8 cellular contexts compared by ENCODE assay signal in genomic region chr1:8031176-8031785, GRCh38. TPM values are rescaled to one million over a fixed set of nuclear protein-coding genes. Genes with fewer than 3 reads are reported as not detected.
A peak's percentile ranks its signal among the peaks of the same experiment; 100 is the strongest.
DNase-seq lines count a peak whose midpoint lies in the region; ATAC-seq and TF ChIP-seq lines count a peak whose summit lies in the region.

No MANE protein-coding gene starts in this region.

- DNase-seq in GM23338 (ENCODE audit: low spot score): peak; percentile 49
- no peak for DNase-seq in RWPE2 (ENCODE audit: low spot score)
- peak; percentile 76 for DNase-seq in fibroblast of mammary gland (ENCODE audit: low read depth)
- DNase-seq in thoracic aorta (ENCODE audit: low spot score): no peak
- no peak for DNase-seq in activated T-cell treated with anti-CD3 and anti-CD28 coated beads, Interleukin-2, amount 50 U/mL, for 72 hours
- DNase-seq in MG63: no peak

- H3K27me3 ChIP-seq in GM23338 (ENCODE audit: insufficient read depth) (no peaks in the 10 kb centered on the region), RWPE2 (ENCODE audit: insufficient read depth, poor library complexity, severe bottlenecking) (no peaks in the 10 kb centered on the region), thoracic aorta (replicated peaks; ENCODE audit: insufficient read depth) (no peaks in the 10 kb centered on the region), MG63 (no peaks in the 10 kb centered on the region)

- H3K27ac ChIP-seq in C4-2B (no peak overlapping the region), GM23338 (ENCODE audit: low read depth) (no peak overlapping the region), RWPE2 (ENCODE audit: poor library complexity, severe bottlenecking) (peak overlapping the region; percentile 24), thoracic aorta (no peak overlapping the region)

- H3K9me3 ChIP-seq in RWPE2 (ENCODE audit: severe bottlenecking) (no peaks in the 10 kb centered on the region), thoracic aorta (no peaks in the 10 kb centered on the region), MG63 (no peaks in the 10 kb centered on the region)

- H3K79me2 ChIP-seq in GM23338 (replicated peaks; ENCODE audit: insufficient read depth): no peaks in the 10 kb centered on the region

- no peak overlapping the region for H3K4me3 ChIP-seq in GM23338
- H3K4me3 ChIP-seq in RWPE2 (ENCODE audit: severe bottlenecking): no peak overlapping the region
- no peak overlapping the region for H3K4me3 ChIP-seq in fibroblast of mammary gland (ENCODE audit: control insufficient read depth, low read depth, low read length)
- no peak overlapping the region for H3K4me3 ChIP-seq in thoracic aorta
- H3K4me3 ChIP-seq in MG63: no peak overlapping the region

- H3K36me3 ChIP-seq in GM23338 (ENCODE audit: insufficient read depth) (no peaks in the 10 kb centered on the region), RWPE2 (ENCODE audit: low read depth) (no peaks in the 10 kb centered on the region), thoracic aorta (no peaks in the 10 kb centered on the region), MG63 (no peaks in the 10 kb centered on the region)

- H2AFZ ChIP-seq in GM23338: no peak overlapping the region

- H3K9me3 Mint-ChIP-seq in GM23338: no peaks in the 10 kb centered on the region; the same call in 2 of the 3 replicates
- H3K9me3 Mint-ChIP-seq in activated T-cell treated with anti-CD3 and anti-CD28 coated beads, Interleukin-2, amount 50 U/mL, for 72 hours: peaks cover 0 to 3% of the 10 kb centered on the region in 2 donors

- H3K4me2 ChIP-seq in GM23338: no peak overlapping the region

- no peak for ATAC-seq in GM23338
- ATAC-seq in RWPE2 (ENCODE audit: low read depth): no peak
- no peak for ATAC-seq in thoracic aorta (ENCODE audit: insufficient number of reproducible peaks, low FRiP score, low read depth)
- no peak for ATAC-seq in activated T-cell treated with anti-CD3 and anti-CD28 coated beads, Interleukin-2, amount 50 U/mL, for 72 hours (replicated peaks in 1 of 2)
- ATAC-seq in GM19023 (IDR thresholded peaks at IDR 0.05; ENCODE audit: unreplicated experiment): no peak

- H3K4me1 ChIP-seq in GM23338 (ENCODE audit: insufficient read depth) (peaks cover 28% of the 10 kb centered on the region), RWPE2 (ENCODE audit: insufficient read depth, poor library complexity, severe bottlenecking) (peaks cover 26% of the 10 kb centered on the region), thoracic aorta (ENCODE audit: control insufficient read depth in 1 of 2, low read depth in 2 of 2) (peaks cover 3 to 29% of the 10 kb centered on the region in 2 donors)

- no peak overlapping the region for H3K4me3 Mint-ChIP-seq in GM23338
- no peak overlapping the region for H3K4me3 Mint-ChIP-seq in activated T-cell treated with anti-CD3 and anti-CD28 coated beads, Interleukin-2, amount 50 U/mL, for 72 hours

- no peaks in the 10 kb centered on the region; the same call in 1 of the 2 replicates for H3F3A ChIP-seq in GM23338 (replicated peaks; ENCODE audit: low read depth)

- H4K20me1 ChIP-seq in GM23338 (replicated peaks; ENCODE audit: insufficient read depth): no peaks in the 10 kb centered on the region

- H3K27ac Mint-ChIP-seq in GM23338: no peak overlapping the region
- H3K27ac Mint-ChIP-seq in activated T-cell treated with anti-CD3 and anti-CD28 coated beads, Interleukin-2, amount 50 U/mL, for 72 hours: no peak overlapping the region

- H3K9me2 ChIP-seq in GM23338 (ENCODE audit: insufficient read depth): no peaks in the 10 kb centered on the region

- TF ChIP-seq CTCF in C4-2B (conservative IDR thresholded peaks at IDR 0.05) (peak; percentile 90), GM23338 (conservative IDR thresholded peaks at IDR 0.05; ENCODE audit: low read depth in 2 of 2) (peak in 1 of 2 experiments; percentile 80), RWPE2 (IDR thresholded peaks at IDR 0.05; ENCODE audit: poor library complexity, severe bottlenecking) (peak; percentile 95), fibroblast of mammary gland (conservative IDR thresholded peaks at IDR 0.05; ENCODE audit: control insufficient read depth, insufficient read depth, low read depth, low read length) (peak; percentile 58), thoracic aorta (IDR thresholded peaks at IDR 0.05) (peak; percentile 75)

- H3K4me1 Mint-ChIP-seq in GM23338: peaks cover 21% of the 10 kb centered on the region
- peaks cover 5% of the 10 kb centered on the region for H3K4me1 Mint-ChIP-seq in activated T-cell treated with anti-CD3 and anti-CD28 coated beads, Interleukin-2, amount 50 U/mL, for 72 hours (ENCODE audit: low read depth)

- peaks cover 12% of the 10 kb centered on the region for H3K27me3 Mint-ChIP-seq in GM23338 (ENCODE audit: insufficient read depth, low read depth, poor library complexity)
- peaks cover 33% of the 10 kb centered on the region for H3K27me3 Mint-ChIP-seq in activated T-cell treated with anti-CD3 and anti-CD28 coated beads, Interleukin-2, amount 50 U/mL, for 72 hours (ENCODE audit: low read depth)

- no peaks in the 10 kb centered on the region for H3K36me3 Mint-ChIP-seq in GM23338 (ENCODE audit: low read depth)
- peaks cover 0 to 4% of the 10 kb centered on the region in 2 donors for H3K36me3 Mint-ChIP-seq in activated T-cell treated with anti-CD3 and anti-CD28 coated beads, Interleukin-2, amount 50 U/mL, for 72 hours (ENCODE audit: insufficient read depth in 2 of 2)

TF ChIP-seq in GM23338, 12 proteins besides CTCF, POLR2A, EP300 and RAD21 (continues in another document):
- TF ChIP-seq STAT1 (IDR thresholded peaks at IDR 0.05; ENCODE audit: unreplicated experiment) (no peak), CREB1 (CRISPR knock-in tag; IDR thresholded peaks at IDR 0.05; ENCODE audit: low read depth) (no peak), ZNF114 (CRISPR knock-in tag; IDR thresholded peaks at IDR 0.05) (no peak)
- TF ChIP-seq, protein P1, sequence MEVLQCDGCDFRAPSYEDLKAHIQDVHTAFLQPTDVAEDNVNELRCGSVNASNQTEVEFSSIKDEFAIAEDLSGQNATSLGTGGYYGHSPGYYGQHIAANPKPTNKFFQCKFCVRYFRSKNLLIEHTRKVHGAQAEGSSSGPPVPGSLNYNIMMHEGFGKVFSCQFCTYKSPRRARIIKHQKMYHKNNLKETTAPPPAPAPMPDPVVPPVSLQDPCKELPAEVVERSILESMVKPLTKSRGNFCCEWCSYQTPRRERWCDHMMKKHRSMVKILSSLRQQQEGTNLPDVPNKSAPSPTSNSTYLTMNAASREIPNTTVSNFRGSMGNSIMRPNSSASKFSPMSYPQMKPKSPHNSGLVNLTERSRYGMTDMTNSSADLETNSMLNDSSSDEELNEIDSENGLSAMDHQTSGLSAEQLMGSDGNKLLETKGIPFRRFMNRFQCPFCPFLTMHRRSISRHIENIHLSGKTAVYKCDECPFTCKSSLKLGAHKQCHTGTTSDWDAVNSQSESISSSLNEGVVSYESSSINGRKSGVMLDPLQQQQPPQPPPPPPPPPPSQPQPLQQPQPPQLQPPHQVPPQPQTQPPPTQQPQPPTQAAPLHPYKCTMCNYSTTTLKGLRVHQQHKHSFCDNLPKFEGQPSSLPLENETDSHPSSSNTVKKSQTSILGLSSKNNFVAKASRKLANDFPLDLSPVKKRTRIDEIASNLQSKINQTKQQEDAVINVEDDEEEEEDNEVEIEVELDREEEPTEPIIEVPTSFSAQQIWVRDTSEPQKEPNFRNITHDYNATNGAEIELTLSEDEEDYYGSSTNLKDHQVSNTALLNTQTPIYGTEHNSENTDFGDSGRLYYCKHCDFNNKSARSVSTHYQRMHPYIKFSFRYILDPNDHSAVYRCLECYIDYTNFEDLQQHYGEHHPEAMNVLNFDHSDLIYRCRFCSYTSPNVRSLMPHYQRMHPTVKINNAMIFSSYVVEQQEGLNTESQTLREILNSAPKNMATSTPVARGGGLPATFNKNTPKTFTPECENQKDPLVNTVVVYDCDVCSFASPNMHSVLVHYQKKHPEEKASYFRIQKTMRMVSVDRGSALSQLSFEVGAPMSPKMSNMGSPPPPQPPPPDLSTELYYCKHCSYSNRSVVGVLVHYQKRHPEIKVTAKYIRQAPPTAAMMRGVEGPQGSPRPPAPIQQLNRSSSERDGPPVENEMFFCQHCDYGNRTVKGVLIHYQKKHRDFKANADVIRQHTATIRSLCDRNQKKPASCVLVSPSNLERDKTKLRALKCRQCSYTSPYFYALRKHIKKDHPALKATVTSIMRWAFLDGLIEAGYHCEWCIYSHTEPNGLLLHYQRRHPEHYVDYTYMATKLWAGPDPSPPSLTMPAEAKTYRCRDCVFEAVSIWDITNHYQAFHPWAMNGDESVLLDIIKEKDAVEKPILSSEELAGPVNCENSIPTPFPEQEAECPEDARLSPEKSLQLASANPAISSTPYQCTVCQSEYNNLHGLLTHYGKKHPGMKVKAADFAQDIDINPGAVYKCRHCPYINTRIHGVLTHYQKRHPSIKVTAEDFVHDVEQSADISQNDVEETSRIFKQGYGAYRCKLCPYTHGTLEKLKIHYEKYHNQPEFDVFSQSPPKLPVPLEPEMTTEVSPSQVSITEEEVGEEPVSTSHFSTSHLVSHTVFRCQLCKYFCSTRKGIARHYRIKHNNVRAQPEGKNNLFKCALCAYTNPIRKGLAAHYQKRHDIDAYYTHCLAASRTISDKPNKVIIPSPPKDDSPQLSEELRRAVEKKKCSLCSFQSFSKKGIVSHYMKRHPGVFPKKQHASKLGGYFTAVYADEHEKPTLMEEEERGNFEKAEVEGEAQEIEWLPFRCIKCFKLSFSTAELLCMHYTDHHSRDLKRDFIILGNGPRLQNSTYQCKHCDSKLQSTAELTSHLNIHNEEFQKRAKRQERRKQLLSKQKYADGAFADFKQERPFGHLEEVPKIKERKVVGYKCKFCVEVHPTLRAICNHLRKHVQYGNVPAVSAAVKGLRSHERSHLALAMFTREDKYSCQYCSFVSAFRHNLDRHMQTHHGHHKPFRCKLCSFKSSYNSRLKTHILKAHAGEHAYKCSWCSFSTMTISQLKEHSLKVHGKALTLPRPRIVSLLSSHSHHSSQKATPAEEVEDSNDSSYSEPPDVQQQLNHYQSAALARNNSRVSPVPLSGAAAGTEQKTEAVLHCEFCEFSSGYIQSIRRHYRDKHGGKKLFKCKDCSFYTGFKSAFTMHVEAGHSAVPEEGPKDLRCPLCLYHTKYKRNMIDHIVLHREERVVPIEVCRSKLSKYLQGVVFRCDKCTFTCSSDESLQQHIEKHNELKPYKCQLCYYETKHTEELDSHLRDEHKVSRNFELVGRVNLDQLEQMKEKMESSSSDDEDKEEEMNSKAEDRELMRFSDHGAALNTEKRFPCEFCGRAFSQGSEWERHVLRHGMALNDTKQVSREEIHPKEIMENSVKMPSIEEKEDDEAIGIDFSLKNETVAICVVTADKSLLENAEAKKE (CRISPR knock-in tag; IDR thresholded peaks at IDR 0.05): no peak

RNA-seq across cellular contexts. Expression of gene ERRFI1, which starts 5.2 kb away (rescaled TPM):
- total RNA-seq in GM23338 (2014; rRNA removed; shearing (Covaris generic)): 51.3 and 59.8 TPM in 2 replicates
- polyA plus RNA-seq in GM23338 (2016; fragmentation: Nextera tagmentation; extraction: Ambion mirVana): 19.7 and 22.9 TPM in 2 replicates
- total RNA-seq in thoracic aorta: 100 to 1,000 TPM; 101 to 158 TPM
- total RNA-seq in activated T-cell treated with anti-CD3 and anti-CD28 coated beads, Interleukin-2, amount 50 U/mL, for 72 hours: 1 to 10 TPM; 2.6 to 3.3 TPM
- 66.9 and 104 TPM in 2 replicates for total RNA-seq in MG63 (2014; rRNA removed; shearing (Covaris generic); ENCODE audit: low replicate concordance)

Comparison
In these comparisons a context has a peak if more than half of its experiments do, and no peak if none do; other contexts are left out.
1. DNase-seq: peak in GM23338 (single experiment) and fibroblast of mammary gland (single experiment); none in RWPE2 (single experiment), thoracic aorta (single experiment), activated T-cell treated with anti-CD3 and anti-CD28 coated beads, Interleukin-2, amount 50 U/mL, for 72 hours (0 of 2) and MG63 (single experiment).
2. RNA of gene ERRFI1, which starts 5.2 kb away (total RNA-seq): 101 to 158 TPM in thoracic aorta, 66.9 to 104 TPM in MG63 and 51.3 to 59.8 TPM in GM23338; 2.6 to 3.3 TPM in activated T-cell treated with anti-CD3 and anti-CD28 coated beads, Interleukin-2, amount 50 U/mL, for 72 hours; every median in the first group is over 10 times any median in the second.